7 cellular contexts compared by ENCODE assay signal in genomic region chr18:59139615-59140286, GRCh38. TPM values are rescaled to one million over a fixed set of nuclear protein-coding genes. Genes with fewer than 3 reads are reported as not detected.
DNase-seq lines count a peak whose midpoint lies in the region; ATAC-seq and TF ChIP-seq lines count a peak whose summit lies in the region.

TSS of gene SEC11C (plus strand) at chr18:59139884. CDS start at chr18:59139949, 65 bp downstream.

- peak within 1 kb of the TSS; percentile 88 for H3K27ac ChIP-seq in hepatocyte

- H3K9me2 ChIP-seq in hepatocyte (replicated peaks; ENCODE audit: insufficient read depth): no peaks in the 10 kb centered on the region

- H3K4me3 ChIP-seq in astrocyte of the cerebellum (ENCODE audit: low read depth, low read length): peak within 1 kb of the TSS; percentile 67
- peak within 1 kb of the TSS; percentile 70 for H3K4me3 ChIP-seq in hepatocyte

- peak within 1 kb of the TSS; percentile 74 for H2AFZ ChIP-seq in hepatocyte

- peaks cover 32% of the 10 kb centered on the region for H3K79me2 ChIP-seq in hepatocyte

- TF ChIP-seq POLR2A in GM18505 (IDR thresholded peaks at IDR 0.05; ENCODE audit: borderline replicate concordance, extremely low read depth, insufficient read depth, insufficient read length): peak; percentile 84

- peaks cover 9% of the 10 kb centered on the region for H3K4me1 ChIP-seq in hepatocyte (ENCODE audit: insufficient read depth)

- ATAC-seq in GM18505 (IDR thresholded peaks at IDR 0.05; ENCODE audit: unreplicated experiment) (peak; percentile 74), HG02973 (IDR thresholded peaks at IDR 0.05; ENCODE audit: unreplicated experiment) (peak; percentile 76)

- under 1% methylated on average over 49 of the region's 55 CpGs for WGBS in hepatocyte (ENCODE audit: low lambda C conversion rate, missing lambda C conversion rate)

- no peak for TF ChIP-seq CTCF in astrocyte of the cerebellum (IDR thresholded peaks at IDR 0.05; ENCODE audit: low read depth, low read length, missing control alignments)
- no peak for TF ChIP-seq CTCF in hepatocyte (IDR thresholded peaks at IDR 0.05; ENCODE audit: poor library complexity)

- H3K27me3 ChIP-seq in hepatocyte: peaks cover 10% of the 10 kb centered on the region

- H3K9me3 ChIP-seq in hepatocyte (ENCODE audit: low read depth): no peaks in the 10 kb centered on the region

- no peaks in the 10 kb centered on the region for H4K20me1 ChIP-seq in hepatocyte (ENCODE audit: insufficient read depth, poor library complexity, severe bottlenecking)

- DNase-seq in NCI-H2029 (lab: John Stamatoyannopoulos, UW) (peak; percentile 96), T-helper 22 cell (ENCODE audit: low read depth) (peak; percentile 94), astrocyte of the cerebellum (ENCODE audit: low read depth) (peak; percentile 94), hepatocyte (ENCODE audit: low spot score) (peak; percentile 97), renal cortical epithelial cell (ENCODE audit: low read depth) (peak; percentile 94)

- peak within 1 kb of the TSS; percentile 95 for H3K4me2 ChIP-seq in hepatocyte

- H3K36me3 ChIP-seq in hepatocyte (replicated peaks; ENCODE audit: insufficient read depth, low read depth): no peaks in the 10 kb centered on the region

- in situ Hi-C loops in astrocyte of the cerebellum (cut with HindIII; ENCODE audit: low sequenced_read_pairs): no loop called here

RNA-seq across cellular contexts. Expression of gene SEC11C, which starts in this region (rescaled TPM):
- total RNA-seq in hepatocyte: 88.7 and 103 TPM in 2 replicates
- polyA plus RNA-seq in hepatocyte: 224 and 230 TPM in 2 replicates
- total RNA-seq in renal cortical epithelial cell: 20.9 and 36.5 TPM in 2 replicates

Comparison
In these comparisons a context has a peak if more than half of its experiments do, and no peak if none do; other contexts are left out.
1. Peak in every context shown above with its lines: DNase-seq, ATAC-seq, H3K4me3 ChIP-seq and H3K27ac ChIP-seq.